In the genomic region with DNA sequence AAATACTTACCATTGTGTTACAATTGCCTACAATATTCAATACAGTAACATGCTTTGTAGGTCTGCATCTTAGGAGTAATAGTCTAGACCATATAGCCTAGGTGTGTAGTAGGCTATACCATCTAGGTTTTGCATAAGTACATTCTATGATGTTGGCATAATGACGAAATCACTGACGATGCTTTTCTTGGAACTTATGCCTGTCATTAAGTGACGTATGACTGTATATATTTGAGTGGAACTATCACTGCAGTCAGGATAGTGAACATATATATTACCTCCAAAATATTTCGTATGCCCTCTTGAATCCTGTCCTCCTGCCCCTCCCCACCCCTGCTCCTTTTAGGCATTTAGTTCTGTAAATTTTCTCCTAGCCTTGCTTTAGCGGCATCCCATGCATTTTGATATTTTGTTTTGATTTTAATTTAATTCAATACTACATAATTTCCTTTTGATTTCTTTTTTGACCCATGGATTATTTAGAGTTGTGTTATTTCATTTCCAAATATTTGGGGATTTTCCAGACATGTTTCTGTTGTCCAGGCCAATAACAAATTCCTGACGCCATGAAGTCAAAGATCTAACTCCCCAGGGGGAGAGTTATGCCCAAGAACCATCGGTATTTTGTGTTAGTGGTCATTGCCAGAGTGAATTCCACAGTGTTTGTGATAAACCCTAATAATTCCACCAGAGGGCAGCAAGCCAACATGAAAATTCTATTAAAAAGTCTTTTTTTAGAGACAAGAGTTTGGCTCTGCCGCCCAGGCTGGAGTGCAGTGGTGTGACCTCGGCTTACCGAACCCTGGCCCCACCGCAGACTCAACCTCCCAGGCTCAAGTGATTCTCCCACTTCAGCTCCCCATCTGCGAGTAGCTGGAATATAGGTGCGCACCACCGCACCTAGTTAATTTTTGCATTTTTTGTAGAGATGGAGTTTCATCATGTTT, we compare ENCODE assay signal across 8 cellular contexts. TPM values are rescaled to one million over a fixed set of nuclear protein-coding genes. Genes with fewer than 3 reads are reported as not detected.
DNase-seq lines count a peak whose midpoint lies in the region; ATAC-seq, FAIRE-seq and TF ChIP-seq lines count a peak whose summit lies in the region.

No MANE protein-coding gene starts in this region.

- H3K27me3 ChIP-seq in heart right ventricle = no peaks in the 10 kb centered on the region

- H3K4me1 ChIP-seq in heart right ventricle = peaks cover 0 to 86% (median 24%) of the 10 kb centered on the region in 9 donors

- peak overlapping the region in 4 of 10 donors; percentile 6 to 28 (median 24) for H3K4me3 ChIP-seq in heart right ventricle

- no peak for DNase-seq in D721Med (ENCODE audit: insufficient read length, low spot score)
- peak; percentile 73 for DNase-seq in HT1080 (ENCODE audit: low read depth)
- DNase-seq in RPMI7951 (ENCODE audit: low read depth) = peak; percentile 81
- DNase-seq in activated naive CD8-positive, alpha-beta T cell treated with anti-CD3 and anti-CD28 coated beads, Interleukin-2, amount 10 ng/mL, durations not matched to agents 7 days and 5 days = peak; percentile 48
- peak; percentile 37 to 81 for DNase-seq in heart right ventricle
- DNase-seq in retina = peak; percentile 54

- no peak for FAIRE-seq in D721Med (lab: Jason Lieb, UNC)

- no peaks in the 10 kb centered on the region for H3K9me3 ChIP-seq in heart right ventricle

- ATAC-seq in activated naive CD8-positive, alpha-beta T cell treated with anti-CD3 and anti-CD28 coated beads, Interleukin-2, amount 10 ng/mL, durations not matched to agents 7 days and 5 days (ENCODE audit: low read depth) = no peak
- ATAC-seq in heart right ventricle (peak in 7 of 8 donors; percentile 31 to 55 (median 50)), GM19023 (IDR thresholded peaks at IDR 0.05; ENCODE audit: unreplicated experiment) (no peak), GM21576 (IDR thresholded peaks at IDR 0.05; ENCODE audit: unreplicated experiment) (no peak)

- H3K36me3 ChIP-seq in heart right ventricle = no peaks in the 10 kb centered on the region

- TF ChIP-seq CTCF in D721Med (IDR thresholded peaks at IDR 0.05; ENCODE audit: insufficient read depth, missing control alignments) (peak; percentile 62), heart right ventricle (IDR thresholded peaks at IDR 0.05) (peak; percentile 49 to 82 (median 70))

- POLR2A ChIA-PET in activated naive CD8-positive, alpha-beta T cell treated with anti-CD3 and anti-CD28 coated beads, Interleukin-2, amount 10 ng/mL, durations not matched to agents 7 days and 5 days (lab: Charles Lee) = interaction anchor here (0.7 to 4.5 kb wide), 7 partner anchors 11 to 215 kb away, joined by 4 to 147 read pairs (median 8); partner anchors contain the start of genes CASP8, STRADB and TRAK2

- peak overlapping the region; percentile 95 for H3K4me3 Mint-ChIP-seq in activated naive CD8-positive, alpha-beta T cell treated with anti-CD3 and anti-CD28 coated beads, Interleukin-2, amount 10 ng/mL, durations not matched to agents 7 days and 5 days

- WGBS in heart right ventricle, 2 donors = 35 to 42% methylated on average over 14 of the region's 14 CpGs

- intact Hi-C loops in heart right ventricle (cut with DNase I) = loop anchor here in 8 of 10 donors (2.0 to 10.0 kb wide), 6 partner anchors 126 to 389 kb away; partner anchors contain the start of genes STRADB (in 2 of the 8) and TRAK2 (in 2 of the 8)

- peaks cover 32% of the 10 kb centered on the region for H3K36me3 Mint-ChIP-seq in activated naive CD8-positive, alpha-beta T cell treated with anti-CD3 and anti-CD28 coated beads, Interleukin-2, amount 10 ng/mL, durations not matched to agents 7 days and 5 days

- peaks cover 41% of the 10 kb centered on the region for H3K4me1 Mint-ChIP-seq in activated naive CD8-positive, alpha-beta T cell treated with anti-CD3 and anti-CD28 coated beads, Interleukin-2, amount 10 ng/mL, durations not matched to agents 7 days and 5 days

- no peaks in the 10 kb centered on the region for H3K27me3 Mint-ChIP-seq in activated naive CD8-positive, alpha-beta T cell treated with anti-CD3 and anti-CD28 coated beads, Interleukin-2, amount 10 ng/mL, durations not matched to agents 7 days and 5 days

- peak overlapping the region; percentile 84 for H3K27ac Mint-ChIP-seq in activated naive CD8-positive, alpha-beta T cell treated with anti-CD3 and anti-CD28 coated beads, Interleukin-2, amount 10 ng/mL, durations not matched to agents 7 days and 5 days

- H3K9me3 Mint-ChIP-seq in activated naive CD8-positive, alpha-beta T cell treated with anti-CD3 and anti-CD28 coated beads, Interleukin-2, amount 10 ng/mL, durations not matched to agents 7 days and 5 days = peaks cover 1% of the 10 kb centered on the region

- H3K27ac ChIP-seq in heart right ventricle = peak overlapping the region in 2 of 10 donors; percentile 12 to 27

RNA-seq across cellular contexts. Expression of gene CASP8, which starts 24.2 kb away (rescaled TPM):
- total RNA-seq in HT1080 (2014; rRNA removed; shearing (Covaris generic)) = 25.6 and 26.1 TPM in 2 replicates
- 19.2 and 22.2 TPM in 2 replicates for polyA plus RNA-seq in HT1080 (2015; cell fraction: cytosol; rRNA removed)
- polyA plus RNA-seq in HT1080 (2015; cell fraction: nucleus; rRNA removed) = 61.2 and 62.1 TPM in 2 replicates
- 43.4 and 45.3 TPM in 2 replicates for total RNA-seq in RPMI7951 (2014; rRNA removed; shearing (Covaris generic))
- 100 to 1,000 TPM; 115 to 127 TPM for total RNA-seq in activated naive CD8-positive, alpha-beta T cell treated with anti-CD3 and anti-CD28 coated beads, Interleukin-2, amount 10 ng/mL, durations not matched to agents 7 days and 5 days
- total RNA-seq in heart right ventricle = 10 to 100 TPM in 1 of 10 donors, 1 to 10 TPM in 9; 2.4 to 10.1 (median 3.6) TPM
- 1 to 10 TPM; 2.0 to 3.4 TPM for polyA plus RNA-seq in heart right ventricle

RNA-seq across cellular contexts. Expression of gene CASP10, which starts 53.2 kb away (rescaled TPM):
- total RNA-seq in HT1080 (2014; rRNA removed; shearing (Covaris generic)) = 1.5 and 2.0 TPM in 2 replicates
- polyA plus RNA-seq in HT1080 (2015; cell fraction: cytosol; rRNA removed) = 2.9 and 3.5 TPM in 2 replicates
- polyA plus RNA-seq in HT1080 (2015; cell fraction: nucleus; rRNA removed) = 6.7 and 9.3 TPM in 2 replicates
- total RNA-seq in RPMI7951 (2014; rRNA removed; shearing (Covaris generic)) = 7.4 and 8.5 TPM in 2 replicates
- 10 to 100 TPM; 45.2 to 46.1 TPM for total RNA-seq in activated naive CD8-positive, alpha-beta T cell treated with anti-CD3 and anti-CD28 coated beads, Interleukin-2, amount 10 ng/mL, durations not matched to agents 7 days and 5 days
- 10 to 100 TPM in 1 of 10 donors, 1 to 10 TPM in 9; 4.6 to 13.2 (median 5.6) TPM for total RNA-seq in heart right ventricle
- 1 to 10 TPM; 2.0 to 5.9 TPM for polyA plus RNA-seq in heart right ventricle

Comparison
In these comparisons a context has a peak if more than half of its experiments do, and no peak if none do; other contexts are left out.
1. ATAC-seq: peak in heart right ventricle (7 of 8); none in activated naive CD8-positive, alpha-beta T cell treated with anti-CD3 and anti-CD28 coated beads, Interleukin-2, amount 10 ng/mL, durations not matched to agents 7 days and 5 days (single experiment), GM19023 (single experiment) and GM21576 (single experiment).